Comparison of ENCODE assay signal across 1 cellular context in genomic region chr22:46545041-46545796, GRCh38.
TF ChIP-seq lines count a peak whose summit lies in the region.

No MANE protein-coding gene starts in this region.

TF ChIP-seq in HEK293, 187 proteins besides CTCF, POLR2A, EP300 and RAD21 (continued from another document):
- TF ChIP-seq, protein P1, sequence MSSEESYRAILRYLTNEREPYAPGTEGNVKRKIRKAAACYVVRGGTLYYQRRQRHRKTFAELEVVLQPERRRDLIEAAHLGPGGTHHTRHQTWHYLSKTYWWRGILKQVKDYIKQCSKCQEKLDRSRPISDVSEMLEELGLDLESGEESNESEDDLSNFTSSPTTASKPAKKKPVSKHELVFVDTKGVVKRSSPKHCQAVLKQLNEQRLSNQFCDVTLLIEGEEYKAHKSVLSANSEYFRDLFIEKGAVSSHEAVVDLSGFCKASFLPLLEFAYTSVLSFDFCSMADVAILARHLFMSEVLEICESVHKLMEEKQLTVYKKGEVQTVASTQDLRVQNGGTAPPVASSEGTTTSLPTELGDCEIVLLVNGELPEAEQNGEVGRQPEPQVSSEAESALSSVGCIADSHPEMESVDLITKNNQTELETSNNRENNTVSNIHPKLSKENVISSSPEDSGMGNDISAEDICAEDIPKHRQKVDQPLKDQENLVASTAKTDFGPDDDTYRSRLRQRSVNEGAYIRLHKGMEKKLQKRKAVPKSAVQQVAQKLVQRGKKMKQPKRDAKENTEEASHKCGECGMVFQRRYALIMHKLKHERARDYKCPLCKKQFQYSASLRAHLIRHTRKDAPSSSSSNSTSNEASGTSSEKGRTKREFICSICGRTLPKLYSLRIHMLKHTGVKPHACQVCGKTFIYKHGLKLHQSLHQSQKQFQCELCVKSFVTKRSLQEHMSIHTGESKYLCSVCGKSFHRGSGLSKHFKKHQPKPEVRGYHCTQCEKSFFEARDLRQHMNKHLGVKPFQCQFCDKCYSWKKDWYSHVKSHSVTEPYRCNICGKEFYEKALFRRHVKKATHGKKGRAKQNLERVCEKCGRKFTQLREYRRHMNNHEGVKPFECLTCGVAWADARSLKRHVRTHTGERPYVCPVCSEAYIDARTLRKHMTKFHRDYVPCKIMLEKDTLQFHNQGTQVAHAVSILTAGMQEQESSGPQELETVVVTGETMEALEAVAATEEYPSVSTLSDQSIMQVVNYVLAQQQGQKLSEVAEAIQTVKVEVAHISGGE (tag by site-specific recombination; conservative IDR thresholded peaks at IDR 0.05; ENCODE audit: low read depth) = no peak
- no peak for TF ChIP-seq GFI1B (tag by site-specific recombination; IDR thresholded peaks at IDR 0.05)
- no peak for TF ChIP-seq ZNF10 (tag by site-specific recombination; IDR thresholded peaks at IDR 0.05)
